Comparison of ENCODE assay signal across 19 cellular contexts in the genomic region with DNA sequence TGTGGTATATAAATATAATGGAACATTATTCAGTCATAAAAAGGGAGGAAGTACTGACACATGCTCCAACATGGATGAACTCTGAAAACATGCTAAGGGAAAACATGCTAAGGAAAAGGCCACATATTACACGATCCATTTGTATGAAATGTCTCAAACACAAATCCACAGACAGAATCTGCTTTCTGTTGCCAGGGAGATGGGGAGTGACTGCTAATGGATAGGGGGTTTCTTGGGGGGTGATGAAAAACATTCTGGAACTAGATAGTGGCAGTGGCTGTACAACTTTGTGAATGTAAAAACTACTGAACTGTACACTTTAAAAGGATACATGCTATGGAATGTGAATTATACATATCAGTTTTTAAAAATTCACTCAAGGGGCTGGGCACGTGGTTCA. TPM values are rescaled to one million over a fixed set of nuclear protein-coding genes. Genes with fewer than 3 reads are reported as not detected.
DNase-seq lines count a peak whose midpoint lies in the region; ATAC-seq and TF ChIP-seq lines count a peak whose summit lies in the region.
"Had no signal": no experiment of that assay in that cellular context is flagged by ENCODE, and none has a peak within 500 bp of the region (broad histone marks: within the 10 kb centered on the region; RNA-seq: fewer than 3 reads in every experiment).

No MANE protein-coding gene starts in this region.

- H3K27me3 Mint-ChIP-seq in activated T-cell treated with anti-CD3 and anti-CD28 coated beads, Interleukin-2, amount 50 U/mL, for 4 hours (ENCODE audit: low read depth): no peaks in the 10 kb centered on the region
- H3K27me3 Mint-ChIP-seq in endodermal cell (ENCODE audit: insufficient read depth): no peaks in the 10 kb centered on the region

- H3K9ac ChIP-seq in endodermal cell (ENCODE audit: extremely low read depth, low read length, poor library complexity, severe bottlenecking): no peak overlapping the region

- H3K27me3 ChIP-seq in endodermal cell (ENCODE audit: control insufficient read depth, insufficient read depth, low read length, poor library complexity, severe bottlenecking): no peaks in the 10 kb centered on the region

- CTCF ChIA-PET in RWPE1 (lab: Yijun Ruan, JAX): no interaction called here

- peak overlapping the region; percentile 42 for H3K4me3 Mint-ChIP-seq in activated T-cell treated with anti-CD3 and anti-CD28 coated beads, Interleukin-2, amount 50 U/mL, for 4 hours
- H3K4me3 Mint-ChIP-seq in endodermal cell: no peak overlapping the region

- H3K36me3 ChIP-seq in endodermal cell (ENCODE audit: control insufficient read depth, insufficient read depth, low read length): no peaks in the 10 kb centered on the region

- H3K27ac Mint-ChIP-seq in endodermal cell: no peak overlapping the region

- POLR2A ChIA-PET in RWPE1 (lab: Yijun Ruan, JAX; ENCODE audit: low non-redundant PET): no interaction called here

- no peak for DNase-seq in activated T-cell treated with anti-CD3 and anti-CD28 coated beads, Interleukin-2, amount 50 U/mL, for 4 hours
- no peak for DNase-seq in activated T-cell treated with anti-CD3 and anti-CD28 coated beads, Interleukin-2, amount 50 U/mL, for 48 hours
- DNase-seq in RWPE1 (ENCODE audit: low spot score): no peak
- peak; percentile 9 for DNase-seq in endodermal cell
- no peak for DNase-seq in NCI-H524 (lab: John Stamatoyannopoulos, UW)
- no peak for DNase-seq in NAMALWA (ENCODE audit: low spot score)
- no peak for DNase-seq in effector CD8-positive, alpha-beta T cell (lab: John Stamatoyannopoulos, UW)
- DNase-seq: activated CD4-positive, alpha-beta T cell treated with anti-CD3 and anti-CD28 coated beads, Interleukin-2, amount 50 U/mL, for 48 hours; amygdala; DMS 273 treated with DMSO at 0.1 percent for 48 hours; HCEC 1CT; Karpas-422; NCI-H187 treated with DMSO at 0.1 percent for 48 hours; NCI-H510A treated with DMSO at 0.1 percent for 48 hours; nucleus accumbens had no signal

- H3K27ac ChIP-seq in RWPE1 (peak overlapping the region; percentile 88), endodermal cell (ENCODE audit: low read depth, low read length) (no peak overlapping the region), skin epidermis (peak overlapping the region in 12 of 21 experiments; percentile 12 to 96 (median 88))

- H3K4me3 ChIP-seq in endodermal cell (ENCODE audit: low read length): no peak overlapping the region
- H3K4me3 ChIP-seq in skin epidermis: no peak overlapping the region
- H3K4me3 ChIP-seq: lung, smooth muscle cell had no signal

- peaks cover 78% of the 10 kb centered on the region for H3K4me1 Mint-ChIP-seq in activated T-cell treated with anti-CD3 and anti-CD28 coated beads, Interleukin-2, amount 50 U/mL, for 4 hours (ENCODE audit: low read depth)
- H3K4me1 Mint-ChIP-seq in endodermal cell: peaks cover 10% of the 10 kb centered on the region

- H3K36me3 Mint-ChIP-seq in activated T-cell treated with anti-CD3 and anti-CD28 coated beads, Interleukin-2, amount 50 U/mL, for 4 hours (ENCODE audit: insufficient read depth): peaks cover 14% of the 10 kb centered on the region
- peaks cover 9% of the 10 kb centered on the region for H3K36me3 Mint-ChIP-seq in endodermal cell (ENCODE audit: low read depth)

- H3K9me3 Mint-ChIP-seq in activated T-cell treated with anti-CD3 and anti-CD28 coated beads, Interleukin-2, amount 50 U/mL, for 4 hours: peaks cover 3% of the 10 kb centered on the region
- peaks cover 17% of the 10 kb centered on the region for H3K9me3 Mint-ChIP-seq in endodermal cell

- ATAC-seq in activated T-cell treated with anti-CD3 and anti-CD28 coated beads, Interleukin-2, amount 50 U/mL, for 4 hours: no peak
- ATAC-seq: esophagus mucosa had no signal

- peaks cover 25% of the 10 kb centered on the region for H3K9me3 ChIP-seq in endodermal cell (ENCODE audit: control insufficient read depth, low read length)

- WGBS in endodermal cell (ENCODE audit: insufficient coverage in 1 of 2, insufficient read length in 1 of 2), 2 experiments: 85% methylated on average over 2 of the region's 2 CpGs; no CpG with 5 or more reads in 1 of the 2 experiments

- no peaks in the 10 kb centered on the region for H3K4me1 ChIP-seq in endodermal cell (ENCODE audit: control insufficient read depth, insufficient read depth, low read length)

- no peak for TF ChIP-seq CTCF in RWPE1 (conservative IDR thresholded peaks at IDR 0.05; ENCODE audit: low read depth)
- no peak for TF ChIP-seq CTCF in endodermal cell (conservative IDR thresholded peaks at IDR 0.05)

RNA-seq across cellular contexts. Expression of a gene that starts 6.6 kb away (rescaled TPM):
- total RNA-seq in activated T-cell treated with anti-CD3 and anti-CD28 coated beads, Interleukin-2, amount 50 U/mL, for 4 hours: 10 to 100 TPM; 74.2 to 76.4 (median 74.4) TPM
- total RNA-seq in endodermal cell: 10 to 100 TPM; 15.2 TPM
- polyA plus RNA-seq in endodermal cell (2013, experiment 1 of 2): 11.9 TPM
- polyA plus RNA-seq in endodermal cell (2013, experiment 2 of 2): 11.4 TPM

RNA-seq across cellular contexts. Expression of a gene that starts 37.4 kb away (rescaled TPM):
- total RNA-seq in activated T-cell treated with anti-CD3 and anti-CD28 coated beads, Interleukin-2, amount 50 U/mL, for 4 hours: 1 to 10 TPM; 3.5 to 4.4 (median 3.6) TPM
- total RNA-seq in endodermal cell: 10 to 100 TPM; 29.5 to 44.9 TPM
- 41.6 TPM for polyA plus RNA-seq in endodermal cell (2013, experiment 1 of 2)
- polyA plus RNA-seq in endodermal cell (2013, experiment 2 of 2): 30.6 TPM

Comparison
In these comparisons a context has a peak if more than half of its experiments do, and no peak if none do; other contexts are left out.
1. RNA of a gene that starts 6.6 kb away (total RNA-seq): 74.2 to 76.4 TPM in activated T-cell treated with anti-CD3 and anti-CD28 coated beads, Interleukin-2, amount 50 U/mL, for 4 hours; 15.2 TPM in endodermal cell; every median in the first group is over 4 times any median in the second.
2. RNA of a gene that starts 37.4 kb away (total RNA-seq): 29.5 to 44.9 TPM in endodermal cell; 3.5 to 4.4 TPM in activated T-cell treated with anti-CD3 and anti-CD28 coated beads, Interleukin-2, amount 50 U/mL, for 4 hours; every median in the first group is over 4 times any median in the second.